1 cellular context compared by ENCODE assay signal in genomic region chr2:162711832-162712540, GRCh38.
TF ChIP-seq lines count a peak whose summit lies in the region.

No MANE protein-coding gene starts in this region.

TF ChIP-seq in SK-N-SH, 30 proteins besides CTCF, POLR2A, EP300 and RAD21 (continued from another document):
- TF ChIP-seq MEF2A (IDR thresholded peaks at IDR 0.05; ENCODE audit: borderline replicate concordance, low read depth) (no peak), SMC3 (IDR thresholded peaks at IDR 0.05; ENCODE audit: low read depth, low read length) (no peak), GATA2 (CRISPR knock-in tag; IDR thresholded peaks at IDR 0.05) (no peak)
